ENCODE assay signal across 8 cellular contexts in the genomic region with DNA sequence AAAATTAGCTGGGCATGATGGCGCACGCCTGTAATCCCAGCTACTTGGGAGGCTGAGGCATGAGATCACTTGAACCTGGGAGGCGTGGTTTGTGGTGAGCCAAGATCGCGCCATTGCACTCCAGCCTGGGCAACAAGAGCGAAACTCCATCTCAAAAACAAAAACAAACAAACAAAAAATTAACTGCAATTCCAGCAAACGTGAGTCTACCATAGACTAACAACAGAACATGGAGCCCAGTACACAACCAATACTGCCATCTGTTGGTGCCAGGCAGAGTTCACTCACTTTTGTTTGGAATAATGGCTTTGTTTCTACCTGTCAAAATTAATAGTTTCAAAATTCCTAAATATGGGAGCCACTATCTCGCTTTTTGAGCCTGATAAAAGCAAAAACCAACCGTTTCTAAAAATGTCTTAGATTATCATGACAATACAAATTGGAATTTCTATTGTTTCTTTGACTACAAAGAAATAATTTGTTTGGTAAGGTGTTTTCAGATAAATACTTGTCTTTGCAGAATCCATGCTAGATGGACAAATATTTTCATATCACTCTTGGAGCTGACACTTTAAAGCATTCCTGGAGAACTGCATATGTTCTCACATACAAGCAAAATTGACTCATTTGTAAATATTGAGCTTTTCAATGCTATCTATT. TPM values are rescaled to one million over a fixed set of nuclear protein-coding genes. Genes with fewer than 3 reads are reported as not detected.
DNase-seq lines count a peak whose midpoint lies in the region; ATAC-seq and TF ChIP-seq lines count a peak whose summit lies in the region.

No MANE protein-coding gene starts in this region.

- DNase-seq in SHP77 (lab: John Stamatoyannopoulos, UW) (peak; percentile 2 to 13), SHP77 treated with DMSO at 0.1 percent for 48 hours (lab: John Stamatoyannopoulos, UW) (no peak), WERI-Rb-1 (peak; percentile 22), glomerular endothelial cell (ENCODE audit: extremely low read depth, low read depth, low spot score) (peak; percentile 20), suprapubic skin (ENCODE audit: low spot score in 2 of 2) (no peak), sciatic nerve (ENCODE audit: low spot score) (no peak)

- no peak overlapping the region for H3K4me3 ChIP-seq in Loucy (ENCODE audit: low read length, poor library complexity, severe bottlenecking)
- no peak overlapping the region for H3K4me3 ChIP-seq in WERI-Rb-1 (ENCODE audit: low read depth, low read length)
- no peak overlapping the region for H3K4me3 ChIP-seq in suprapubic skin

- H3K9me3 ChIP-seq in Loucy (ENCODE audit: insufficient read depth, low read depth, low read length) = no peaks in the 10 kb centered on the region
- no peaks in the 10 kb centered on the region for H3K9me3 ChIP-seq in WERI-Rb-1 (ENCODE audit: severe bottlenecking)
- H3K9me3 ChIP-seq in suprapubic skin = no peaks in the 10 kb centered on the region

- no peak overlapping the region for H3K4me2 ChIP-seq in Loucy (ENCODE audit: low read depth, low read length, poor library complexity, severe bottlenecking)

- TF ChIP-seq CTCF in Loucy (conservative IDR thresholded peaks at IDR 0.05; ENCODE audit: low read length) (peak; percentile 87), WERI-Rb-1 (IDR thresholded peaks at IDR 0.05; ENCODE audit: low read depth, low read length) (peak; percentile 71), suprapubic skin (IDR thresholded peaks at IDR 0.05) (peak; percentile 34 to 56)

- H3K4me1 ChIP-seq in Loucy (ENCODE audit: insufficient read depth, low read length, poor library complexity, severe bottlenecking) (peaks cover 14% of the 10 kb centered on the region), suprapubic skin (no peaks in the 10 kb centered on the region)

- H2AFZ ChIP-seq in Loucy (ENCODE audit: low read length) = no peak overlapping the region

- 0 out of 2 replicates have a peak, but pooled peaks cover 4% of the 10 kb centered on the region for H3F3A ChIP-seq in Loucy (ENCODE audit: low read depth)

- H3K36me3 ChIP-seq in Loucy (ENCODE audit: insufficient read depth, low read length) (no peaks in the 10 kb centered on the region), WERI-Rb-1 (no peaks in the 10 kb centered on the region), suprapubic skin (no peaks in the 10 kb centered on the region)

- TF ChIP-seq EP300 in suprapubic skin (IDR thresholded peaks at IDR 0.05) = no peak

- no peaks in the 10 kb centered on the region for H3K9me2 ChIP-seq in Loucy (replicated peaks; ENCODE audit: low read depth, low read length)

- WGBS in suprapubic skin = 75% methylated on average over 9 of the region's 9 CpGs

- no peaks in the 10 kb centered on the region for H4K20me1 ChIP-seq in Loucy (ENCODE audit: insufficient read depth, low read length, poor library complexity, severe bottlenecking)

- no peak for TF ChIP-seq POLR2A in suprapubic skin (IDR thresholded peaks at IDR 0.05)

- no peaks in the 10 kb centered on the region for H3K79me2 ChIP-seq in Loucy (ENCODE audit: insufficient read depth, low read length)

- H3K27ac ChIP-seq in WERI-Rb-1 (no peak overlapping the region), suprapubic skin (no peak overlapping the region)

- intact Hi-C loops in sciatic nerve (cut with DNase I) = no loop called here

- ATAC-seq in sciatic nerve (no peak), GM21723 (IDR thresholded peaks at IDR 0.05; ENCODE audit: unreplicated experiment) (no peak)

- H3K27me3 ChIP-seq in Loucy (ENCODE audit: insufficient read depth, low read length, poor library complexity, severe bottlenecking) (no peaks in the 10 kb centered on the region), WERI-Rb-1 (ENCODE audit: insufficient read depth, low read depth, severe bottlenecking) (no peaks in the 10 kb centered on the region), suprapubic skin (no peaks in the 10 kb centered on the region)

- no peak overlapping the region for H3K9ac ChIP-seq in Loucy (ENCODE audit: low read depth, low read length, poor library complexity, severe bottlenecking)

RNA-seq across cellular contexts. Expression of gene GPR176, which starts 45.0 kb away (rescaled TPM):
- total RNA-seq in glomerular endothelial cell (24.0 and 26.5 TPM in 2 replicates), suprapubic skin (1 to 10 TPM; 1.3 to 4.2 (median 2.1) TPM), sciatic nerve (5.7 TPM)

RNA-seq across cellular contexts. Expression of gene EIF2AK4, which starts 58.9 kb away (rescaled TPM):
- 52.2 and 72.9 TPM in 2 replicates for total RNA-seq in glomerular endothelial cell
- 10 to 100 TPM; 25.1 to 31.9 (median 26.2) TPM for total RNA-seq in suprapubic skin
- 42.5 TPM for total RNA-seq in sciatic nerve

Comparison
In these comparisons a context has a peak if more than half of its experiments do, and no peak if none do; other contexts are left out.
1. DNase-seq: peak in SHP77 (2 of 2), WERI-Rb-1 (single experiment) and glomerular endothelial cell (single experiment); none in SHP77 treated with DMSO at 0.1 percent for 48 hours (single experiment), suprapubic skin (0 of 2) and sciatic nerve (single experiment).
2. Peak in every context shown above with its lines, with median percentiles within 50 percentile points of each other: CTCF ChIP-seq.